In genomic region chr10:112465299-112465882, GRCh38 we compare ENCODE assay signal across 14 cellular contexts.
"Had no signal": no experiment of that assay in that cellular context is flagged by ENCODE, and none has a peak within 500 bp of the region (broad histone marks: within the 10 kb centered on the region; RNA-seq: fewer than 3 reads in every experiment).

No MANE protein-coding gene starts in this region.

- H3K4me1 ChIP-seq: adrenal gland, esophagus squamous epithelium had no signal

- H3K27me3 Mint-ChIP-seq: naive B cell had no signal

- H3K4me3 ChIP-seq: adrenal gland, esophagus squamous epithelium, lung, skin epidermis had no signal

- H3K27me3 ChIP-seq: adrenal gland, esophagus squamous epithelium, neutrophil had no signal

- H3K9me3 ChIP-seq: adrenal gland, esophagus squamous epithelium, neutrophil had no signal

- H3K9me3 Mint-ChIP-seq: naive B cell had no signal

- ATAC-seq: left cardiac atrium had no signal

- DNase-seq: activated CD4-positive, CD25-positive, alpha-beta regulatory T cell treated with anti-CD3 and anti-CD28 coated beads, Interleukin-2, amount 50 U/mL, for 72 hours; activated gamma-delta T cell; adrenal gland; esophagus squamous epithelium; foreskin fibroblast; left cardiac atrium; naive B cell; posterior cingulate gyrus; stimulated activated CD4-positive, alpha-beta T cell treated with anti-CD3 and anti-CD28 coated beads, Interleukin-4, amount 100 ng/mL, for 4 hours; T-helper 9 cell; trophoblast cell had no signal

- H3K27ac ChIP-seq: adrenal gland, esophagus squamous epithelium, neutrophil, skin epidermis had no signal

- H3K4me3 Mint-ChIP-seq: naive B cell had no signal
